ENCODE assay signal across 8 cellular contexts in genomic region chr12:6536894-6537579, GRCh38. TPM values are rescaled to one million over a fixed set of nuclear protein-coding genes. Genes with fewer than 3 reads are reported as not detected.
DNase-seq lines count a peak whose midpoint lies in the region; ATAC-seq and TF ChIP-seq lines count a peak whose summit lies in the region.

No MANE protein-coding gene starts in this region.

- H3K4me1 Mint-ChIP-seq in endodermal cell: peaks cover 50% of the 10 kb centered on the region

- H3K27ac ChIP-seq in endodermal cell (ENCODE audit: low read depth, low read length): no peak overlapping the region

- no peaks in the 10 kb centered on the region for H3K9me3 ChIP-seq in endodermal cell (ENCODE audit: control insufficient read depth, low read length)

- no peak for TF ChIP-seq CTCF in GM12865 (IDR thresholded peaks at IDR 0.05; ENCODE audit: insufficient read depth, low read depth, low read length, missing control alignments)
- no peak for TF ChIP-seq CTCF in endodermal cell (conservative IDR thresholded peaks at IDR 0.05)
- no peak for TF ChIP-seq CTCF in retinal pigment epithelial cell (conservative IDR thresholded peaks at IDR 0.05; ENCODE audit: low read depth, low read length)

- DNase-seq in GM12865 (ENCODE audit: low read depth): peak; percentile 25
- DNase-seq in RPMI7951 (ENCODE audit: low read depth): peak; percentile 15
- DNase-seq in endodermal cell: peak; percentile 66
- no peak for DNase-seq in retinal pigment epithelial cell (ENCODE audit: low read depth)
- DNase-seq in dedifferentiated amniotic fluid mesenchymal stem cell (ENCODE audit: extremely low spot score): no peak
- DNase-seq in DMS114 treated with DMSO at 0.1 percent for 48 hours (lab: John Stamatoyannopoulos, UW; ENCODE audit: unreplicated experiment): no peak
- no peak for DNase-seq in NCI-H510A treated with DMSO at 0.1 percent for 48 hours (lab: John Stamatoyannopoulos, UW)

- no peaks in the 10 kb centered on the region for H3K9me3 Mint-ChIP-seq in endodermal cell

- H3K9ac ChIP-seq in endodermal cell (ENCODE audit: extremely low read depth, low read length, poor library complexity, severe bottlenecking): no peak overlapping the region

- H3K27me3 Mint-ChIP-seq in endodermal cell (ENCODE audit: insufficient read depth): no peaks in the 10 kb centered on the region

- H3K27ac Mint-ChIP-seq in endodermal cell: peak overlapping the region; percentile 99

- WGBS in endodermal cell (ENCODE audit: insufficient coverage in 1 of 2, insufficient read length in 1 of 2), 2 experiments: 93% methylated on average over 9 to 19 of the region's 19 CpGs

- peaks cover 46% of the 10 kb centered on the region for H3K36me3 ChIP-seq in endodermal cell (ENCODE audit: control insufficient read depth, insufficient read depth, low read length)

- peaks cover 53% of the 10 kb centered on the region for H3K36me3 Mint-ChIP-seq in endodermal cell (ENCODE audit: low read depth)

- H3K27me3 ChIP-seq in endodermal cell (ENCODE audit: control insufficient read depth, insufficient read depth, low read length, poor library complexity, severe bottlenecking): no peaks in the 10 kb centered on the region

- ATAC-seq in HG03571 (IDR thresholded peaks at IDR 0.05; ENCODE audit: unreplicated experiment): no peak

- peak overlapping the region; percentile 96 for H3K4me3 Mint-ChIP-seq in endodermal cell

- H3K4me1 ChIP-seq in endodermal cell (ENCODE audit: control insufficient read depth, insufficient read depth, low read length): peaks cover 19% of the 10 kb centered on the region

- H3K4me3 ChIP-seq in GM12865 (ENCODE audit: low read depth, low read length) (peak overlapping the region; percentile 92), endodermal cell (ENCODE audit: low read length) (peak overlapping the region; percentile 95), retinal pigment epithelial cell (ENCODE audit: low read length) (peak overlapping the region; percentile 97)

RNA-seq across cellular contexts. Expression of gene GAPDH, which starts 2.7 kb away (rescaled TPM):
- total RNA-seq in RPMI7951 (2014; rRNA removed; shearing (Covaris generic)): 8,506 and 8,626 TPM in 2 replicates
- total RNA-seq in endodermal cell: 1,000 to 10,000 TPM; 2,848 to 5,273 TPM
- 3,905 TPM for polyA plus RNA-seq in endodermal cell (2013, experiment 1 of 2)
- 3,777 TPM for polyA plus RNA-seq in endodermal cell (2013, experiment 2 of 2)

RNA-seq across cellular contexts. Expression of gene IFFO1, which starts 18.8 kb away (rescaled TPM):
- total RNA-seq in RPMI7951 (2014; rRNA removed; shearing (Covaris generic)): 5.8 and 8.6 TPM in 2 replicates
- total RNA-seq in endodermal cell: 10 to 100 TPM; 10.9 to 30.7 TPM
- 16.6 TPM for polyA plus RNA-seq in endodermal cell (2013, experiment 1 of 2)
- polyA plus RNA-seq in endodermal cell (2013, experiment 2 of 2): 14.0 TPM

RNA-seq across cellular contexts. Expression of gene NOP2, which starts 31.1 kb away (rescaled TPM):
- total RNA-seq in RPMI7951 (2014; rRNA removed; shearing (Covaris generic)): 14.2 and 17.8 TPM in 2 replicates
- total RNA-seq in endodermal cell: 100 to 1,000 TPM in 1 of 2 donors, 10 to 100 TPM in 1; 51.6 to 135 TPM
- 43.2 TPM for polyA plus RNA-seq in endodermal cell (2013, experiment 1 of 2)
- 38.9 TPM for polyA plus RNA-seq in endodermal cell (2013, experiment 2 of 2)

RNA-seq across cellular contexts. Expression of gene NCAPD2, which starts 43.1 kb away (rescaled TPM):
- 92.1 and 106 TPM in 2 replicates for total RNA-seq in RPMI7951 (2014; rRNA removed; shearing (Covaris generic))
- 100 to 1,000 TPM in 1 of 2 donors, 10 to 100 TPM in 1; 90.3 to 150 TPM for total RNA-seq in endodermal cell
- polyA plus RNA-seq in endodermal cell (2013, experiment 1 of 2): 118 TPM
- polyA plus RNA-seq in endodermal cell (2013, experiment 2 of 2): 118 TPM

RNA-seq across cellular contexts. Expression of gene MRPL51, which starts 44.0 kb away (rescaled TPM):
- total RNA-seq in RPMI7951 (2014; rRNA removed; shearing (Covaris generic)): 184 and 197 TPM in 2 replicates
- total RNA-seq in endodermal cell: 100 to 1,000 TPM; 196 to 450 TPM
- polyA plus RNA-seq in endodermal cell (2013, experiment 1 of 2): 216 TPM
- 234 TPM for polyA plus RNA-seq in endodermal cell (2013, experiment 2 of 2)

Comparison
In these comparisons a context has a peak if more than half of its experiments do, and no peak if none do; other contexts are left out.
1. DNase-seq: peak in GM12865 (single experiment), RPMI7951 (single experiment) and endodermal cell (single experiment); none in retinal pigment epithelial cell (single experiment), dedifferentiated amniotic fluid mesenchymal stem cell (single experiment), DMS114 treated with DMSO at 0.1 percent for 48 hours (single experiment) and NCI-H510A treated with DMSO at 0.1 percent for 48 hours (single experiment).
2. Peak in every context shown above with its lines, with median percentiles within 50 percentile points of each other: H3K4me3 ChIP-seq.